ENCODE assay signal across 8 cellular contexts in genomic region chr2:208265371-208265806, GRCh38. TPM values are rescaled to one million over a fixed set of nuclear protein-coding genes. Genes with fewer than 3 reads are reported as not detected.
DNase-seq lines count a peak whose midpoint lies in the region; ATAC-seq and TF ChIP-seq lines count a peak whose summit lies in the region.

No MANE protein-coding gene starts in this region.

- no peaks in the 10 kb centered on the region for H3K9me2 ChIP-seq in PC-3 (replicated peaks; ENCODE audit: low read length)

- H3K36me3 Mint-ChIP-seq in activated naive CD8-positive, alpha-beta T cell treated with anti-CD3 and anti-CD28 coated beads for 36 hours: peaks cover 2% of the 10 kb centered on the region

- intact Hi-C loops in PC-3 (cut with micrococcal nuclease) (loop anchor here (5.0 kb wide), 1 partner anchor 643 kb away; no protein-coding TSS in a partner anchor), left ventricle myocardium superior (cut with micrococcal nuclease) (no loop called here), psoas muscle (cut with DNase I) (loop anchor here in 1 of 2 donors (5.0 kb wide), 1 partner anchor 52 kb away; no protein-coding TSS in a partner anchor)

- TF ChIP-seq CTCF in BE2C (IDR thresholded peaks at IDR 0.05; ENCODE audit: low read depth, low read length) (no peak), PC-3 (conservative IDR thresholded peaks at IDR 0.05; ENCODE audit: low read depth, low read length) (no peak), psoas muscle (IDR thresholded peaks at IDR 0.05) (no peak)

- H3K4me3 Mint-ChIP-seq in activated naive CD8-positive, alpha-beta T cell treated with anti-CD3 and anti-CD28 coated beads for 36 hours: peak overlapping the region; percentile 87

- H3K36me3 ChIP-seq in BE2C (no peaks in the 10 kb centered on the region), PC-3 (ENCODE audit: low read depth, low read length) (no peaks in the 10 kb centered on the region), psoas muscle (ENCODE audit: insufficient read depth in 1 of 2, low read depth in 1 of 2) (no peaks in the 10 kb centered on the region)

- no peaks in the 10 kb centered on the region for H3K27me3 ChIP-seq in BE2C
- no peaks in the 10 kb centered on the region for H3K27me3 ChIP-seq in PC-3 (ENCODE audit: low read length)
- no peaks in the 10 kb centered on the region for H3K27me3 ChIP-seq in psoas muscle (ENCODE audit: insufficient read depth in 3 of 3, low read length in 2 of 3)

- POLR2A ChIA-PET in PC-3 (lab: Charles Lee; ENCODE audit: unreplicated experiment): no interaction called here

- no peak for DNase-seq in BE2C
- DNase-seq in PC-3: no peak
- peak; percentile 35 for DNase-seq in activated naive CD8-positive, alpha-beta T cell treated with anti-CD3 and anti-CD28 coated beads for 36 hours
- DNase-seq in left ventricle myocardium superior: no peak
- peak in 1 of 2 donors; percentile 56 for DNase-seq in psoas muscle
- no peak for DNase-seq in OCI-M2 (lab: John Stamatoyannopoulos, UW; ENCODE audit: unreplicated experiment)

- H3K9ac ChIP-seq in PC-3 (ENCODE audit: low read length): peak overlapping the region; percentile 76

- H3K79me2 ChIP-seq in PC-3 (ENCODE audit: low read length): peaks cover 41% of the 10 kb centered on the region

- H3K27ac Mint-ChIP-seq in activated naive CD8-positive, alpha-beta T cell treated with anti-CD3 and anti-CD28 coated beads for 36 hours: peak overlapping the region; percentile 96

- H3K9me3 ChIP-seq in BE2C: no peaks in the 10 kb centered on the region
- no peaks in the 10 kb centered on the region for H3K9me3 ChIP-seq in PC-3 (ENCODE audit: low read length)
- peaks cover 5% of the 10 kb centered on the region for H3K9me3 ChIP-seq in psoas muscle

- BruUV-seq in PC-3 (replicated peaks; lab: Mats Ljungman, UMichigan): TSS peak; percentile 60

- CTCF ChIA-PET in PC-3 (lab: Charles Lee): no interaction called here

- H3K27ac ChIP-seq in PC-3 (ENCODE audit: low read length): peak overlapping the region; percentile 9; the same call in 1 of the 2 replicates
- peak overlapping the region; percentile 95 for H3K27ac ChIP-seq in psoas muscle

- H3K4me3 ChIP-seq in BE2C (ENCODE audit: low read depth, low read length) (peak overlapping the region; percentile 97), PC-3 (ENCODE audit: low read length) (peak overlapping the region; percentile 98), psoas muscle (peak overlapping the region; percentile 88)

- peak overlapping the region; percentile 99 for H3K4me2 ChIP-seq in PC-3 (ENCODE audit: low read length)

- H4K20me1 ChIP-seq in PC-3 (ENCODE audit: low read length): no peaks in the 10 kb centered on the region; the same call in 1 of the 2 replicates

- 0 to 3% (median 3%) methylated on average over 9 of the region's 9 CpGs for WGBS in psoas muscle, 3 donors

- no peaks in the 10 kb centered on the region for H3K9me3 Mint-ChIP-seq in activated naive CD8-positive, alpha-beta T cell treated with anti-CD3 and anti-CD28 coated beads for 36 hours

- H3K4me1 Mint-ChIP-seq in activated naive CD8-positive, alpha-beta T cell treated with anti-CD3 and anti-CD28 coated beads for 36 hours: peaks cover 28% of the 10 kb centered on the region

- H2AFZ ChIP-seq in PC-3 (ENCODE audit: low read length): peak overlapping the region; percentile 79

- no peaks in the 10 kb centered on the region for H3K27me3 Mint-ChIP-seq in activated naive CD8-positive, alpha-beta T cell treated with anti-CD3 and anti-CD28 coated beads for 36 hours

- H3F3A ChIP-seq in PC-3 (ENCODE audit: low read length, unreplicated experiment): no peaks in the 10 kb centered on the region

- ATAC-seq in GM18520 (IDR thresholded peaks at IDR 0.05; ENCODE audit: unreplicated experiment) (peak; percentile 24), HG02973 (IDR thresholded peaks at IDR 0.05; ENCODE audit: unreplicated experiment) (peak; percentile 50), PC-3 (peak; percentile 19), left ventricle myocardium superior (peak; percentile 51), psoas muscle (peak; percentile 37 to 54 (median 40))

- H3K4me1 ChIP-seq in BE2C (no peaks in the 10 kb centered on the region), PC-3 (ENCODE audit: insufficient read depth, low read length) (peaks cover 23% of the 10 kb centered on the region), psoas muscle (peaks cover 30% of the 10 kb centered on the region)

RNA-seq across cellular contexts. Expression of gene PIKFYVE, which starts 0.7 kb away (rescaled TPM):
- 11.9 TPM for polyA plus RNA-seq in BE2C (2012; ENCODE audit: insufficient read depth, insufficient read length, low read depth)
- 18.8 and 19.4 TPM in 2 replicates for total RNA-seq in PC-3 (2014; rRNA removed)
- total RNA-seq in activated naive CD8-positive, alpha-beta T cell treated with anti-CD3 and anti-CD28 coated beads for 36 hours: 10 to 100 TPM; 13.5 to 13.6 TPM
- total RNA-seq in left ventricle myocardium superior: 16.1 TPM
- 10 to 100 TPM; 12.0 to 14.2 (median 13.5) TPM for total RNA-seq in psoas muscle
- polyA plus RNA-seq in psoas muscle: 1 to 10 TPM; 2.8 to 8.8 (median 2.9) TPM

RNA-seq across cellular contexts. Expression of gene IDH1, which starts 10.5 kb away (rescaled TPM):
- polyA plus RNA-seq in BE2C (2012; ENCODE audit: insufficient read depth, insufficient read length, low read depth): 87.1 TPM
- total RNA-seq in PC-3 (2014; rRNA removed) (71.5 and 73.6 TPM in 2 replicates), left ventricle myocardium superior (50.8 TPM), psoas muscle (10 to 100 TPM in 3 of 4 donors, 1 to 10 TPM in 1; 9.7 to 18.0 (median 13.3) TPM)
- 10 to 100 TPM; 14.3 to 18.3 TPM for total RNA-seq in activated naive CD8-positive, alpha-beta T cell treated with anti-CD3 and anti-CD28 coated beads for 36 hours
- polyA plus RNA-seq in psoas muscle: 10 to 100 TPM in 2 of 3 donors, 1 to 10 TPM in 1; 9.7 to 42.6 (median 17.9) TPM
